Comparison of ENCODE assay signal across 1 cellular context in genomic region chr17:7460850-7461660, GRCh38.
TF ChIP-seq lines count a peak whose summit lies in the region.

No MANE protein-coding gene starts in this region.

TF ChIP-seq in endothelial cell of umbilical vein, 7 proteins besides CTCF, POLR2A, EP300 and RAD21:
- TF ChIP-seq MAX (IDR thresholded peaks at IDR 0.05; ENCODE audit: insufficient read depth, insufficient read length) (no peak), EZH2 (IDR thresholded peaks at IDR 0.05; ENCODE audit: borderline replicate concordance, low read depth, low read length, severe bottlenecking) (no peak), GATA2 (IDR thresholded peaks at IDR 0.05; ENCODE audit: insufficient read depth, insufficient read length, low read depth, low read length) (no peak), FOS (IDR thresholded peaks at IDR 0.05; ENCODE audit: borderline replicate concordance, insufficient read depth, low read length) (no peak), MYC (IDR thresholded peaks at IDR 0.05; ENCODE audit: low read depth, low read length) (no peak), JUN (IDR thresholded peaks at IDR 0.05; ENCODE audit: borderline replicate concordance, insufficient read depth, insufficient read length, low read depth) (no peak), POLR2AphosphoS5 (IDR thresholded peaks at IDR 0.05; ENCODE audit: insufficient read depth, low read depth, low read length) (no peak)
